ENCODE assay signal across 7 cellular contexts in the genomic region with DNA sequence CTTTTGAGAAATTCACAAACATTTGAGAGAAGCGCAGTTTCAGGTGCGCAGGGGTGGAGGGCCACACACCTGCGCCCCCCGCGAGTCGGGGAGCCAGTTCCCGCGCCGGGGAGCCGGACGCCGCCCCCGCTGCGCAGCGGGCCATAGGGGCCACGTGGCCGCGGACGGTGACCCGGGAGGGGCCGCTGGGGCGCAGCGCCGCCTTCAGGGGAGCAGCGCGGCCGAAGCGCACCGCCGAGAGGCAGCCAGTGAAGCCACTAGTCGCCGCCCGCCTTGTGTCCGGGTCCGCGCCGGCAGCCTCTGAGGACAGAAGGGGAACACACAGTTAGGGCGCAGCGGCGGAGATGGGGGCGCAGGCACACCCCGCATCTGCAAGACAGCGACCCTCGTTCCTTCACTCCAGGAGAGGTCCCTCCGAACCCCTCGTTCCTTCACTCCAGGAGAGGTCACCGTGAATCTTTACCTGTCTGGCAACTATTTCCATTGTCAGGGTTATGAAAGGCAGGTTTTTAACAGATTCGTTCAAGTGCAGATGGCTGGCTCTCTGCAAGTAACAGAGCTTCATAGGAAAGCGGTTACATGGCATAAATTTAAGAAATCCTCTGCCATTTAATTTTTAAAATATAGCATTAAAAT.
DNase-seq lines count a peak whose midpoint lies in the region; ATAC-seq and TF ChIP-seq lines count a peak whose summit lies in the region.
"Not testable (repeated sequence)": the region's sequence is repeated elsewhere in the genome, so short reads cannot be mapped to it uniquely, and the experiment has no call there.

No MANE protein-coding gene starts in this region.

- peak; percentile 56 for ATAC-seq in GM19438 (IDR thresholded peaks at IDR 0.05; ENCODE audit: low read depth, unreplicated experiment)

- H3K79me2 ChIP-seq in hepatocyte: not testable (repeated sequence)

- H3K4me1 ChIP-seq in HUES64 (ENCODE audit: insufficient read depth, low read length); endodermal cell (ENCODE audit: control insufficient read depth, insufficient read depth, low read length); hepatocyte (ENCODE audit: insufficient read depth): not testable (repeated sequence)

- 84% methylated on average over 43 of the region's 49 CpGs for WGBS in HUES64
- WGBS in endodermal cell (ENCODE audit: insufficient coverage in 1 of 2, insufficient read length in 1 of 2), 2 experiments: 59 to 74% methylated on average over 9 to 41 of the region's 49 CpGs
- WGBS in hepatocyte (ENCODE audit: low lambda C conversion rate, missing lambda C conversion rate): 17% methylated on average over 33 of the region's 49 CpGs

- H3K9me3 ChIP-seq in HUES64 (ENCODE audit: insufficient read depth, low read depth, low read length); endodermal cell (ENCODE audit: control insufficient read depth, low read length); hepatocyte (ENCODE audit: low read depth): not testable (repeated sequence)

- peak overlapping the region; percentile 75 for H3K4me2 ChIP-seq in hepatocyte

- H3K9ac ChIP-seq in HUES64 (ENCODE audit: low read depth, low read length); endodermal cell (ENCODE audit: extremely low read depth, low read length, poor library complexity, severe bottlenecking): not testable (repeated sequence)

- DNase-seq in activated naive CD8-positive, alpha-beta T cell treated with anti-CD3 and anti-CD28 coated beads for 36 hours: peak; percentile 1
- peak; percentile 87 for DNase-seq in endodermal cell
- peak; percentile 59 for DNase-seq in hepatocyte (ENCODE audit: low spot score)
- peak; percentile 30 to 41 for DNase-seq in lung microvascular endothelial cell (ENCODE audit: low read depth in 2 of 2)
- DNase-seq in retina: peak; percentile 62

- not testable (repeated sequence) for H3K36me3 ChIP-seq in HUES64 (ENCODE audit: insufficient read depth, low read length); endodermal cell (ENCODE audit: control insufficient read depth, insufficient read depth, low read length); hepatocyte (replicated peaks; ENCODE audit: insufficient read depth, low read depth)

- H4K20me1 ChIP-seq in hepatocyte (ENCODE audit: insufficient read depth, poor library complexity, severe bottlenecking): not testable (repeated sequence)

- not testable (repeated sequence) for H2AFZ ChIP-seq in hepatocyte

- not testable (repeated sequence) for H3K4me3 Mint-ChIP-seq in activated naive CD8-positive, alpha-beta T cell treated with anti-CD3 and anti-CD28 coated beads for 36 hours
- H3K4me3 Mint-ChIP-seq in endodermal cell: peak overlapping the region; percentile 54

- not testable (repeated sequence) for H3K9me2 ChIP-seq in hepatocyte (replicated peaks; ENCODE audit: insufficient read depth)

- not testable (repeated sequence) for H3K27ac Mint-ChIP-seq in activated naive CD8-positive, alpha-beta T cell treated with anti-CD3 and anti-CD28 coated beads for 36 hours; endodermal cell

- H3K9me3 Mint-ChIP-seq in activated naive CD8-positive, alpha-beta T cell treated with anti-CD3 and anti-CD28 coated beads for 36 hours; endodermal cell: not testable (repeated sequence)

- not testable (repeated sequence) for H3K36me3 Mint-ChIP-seq in activated naive CD8-positive, alpha-beta T cell treated with anti-CD3 and anti-CD28 coated beads for 36 hours; endodermal cell (ENCODE audit: low read depth)

- H3K27me3 ChIP-seq in HUES64 (ENCODE audit: insufficient read depth, low read length); endodermal cell (ENCODE audit: control insufficient read depth, insufficient read depth, low read length, poor library complexity, severe bottlenecking); hepatocyte: not testable (repeated sequence)

- H3K4me3 ChIP-seq in HUES64 (ENCODE audit: low read length) (peak overlapping the region; percentile 42), hepatocyte (peak overlapping the region; percentile 49)
- not testable (repeated sequence) for H3K4me3 ChIP-seq in endodermal cell (ENCODE audit: low read length)

- not testable (repeated sequence) for H3K4me1 Mint-ChIP-seq in activated naive CD8-positive, alpha-beta T cell treated with anti-CD3 and anti-CD28 coated beads for 36 hours; endodermal cell

- TF ChIP-seq CTCF in endodermal cell (conservative IDR thresholded peaks at IDR 0.05): peak; percentile 79
- TF ChIP-seq CTCF in hepatocyte (IDR thresholded peaks at IDR 0.05; ENCODE audit: poor library complexity): peak; percentile 30

- not testable (repeated sequence) for H3K27ac ChIP-seq in HUES64 (ENCODE audit: low read depth, low read length); endodermal cell (ENCODE audit: low read depth, low read length); hepatocyte

- peaks cover 19% of the 10 kb centered on the region for H3K27me3 Mint-ChIP-seq in activated naive CD8-positive, alpha-beta T cell treated with anti-CD3 and anti-CD28 coated beads for 36 hours
- not testable (repeated sequence) for H3K27me3 Mint-ChIP-seq in endodermal cell (ENCODE audit: insufficient read depth)

Comparison
In these comparisons a context has a peak if more than half of its experiments do, and no peak if none do; other contexts are left out.
1. DNase-seq: peak in every context shown above with its lines; median percentile 87 in endodermal cell; 62 in retina; 59 in hepatocyte; 36 in lung microvascular endothelial cell; 1 in activated naive CD8-positive, alpha-beta T cell treated with anti-CD3 and anti-CD28 coated beads for 36 hours.